19 cellular contexts compared by ENCODE assay signal in genomic region chr6:20924911-20925543, GRCh38.
DNase-seq lines count a peak whose midpoint lies in the region; ATAC-seq, FAIRE-seq and TF ChIP-seq lines count a peak whose summit lies in the region.
"Had no signal": no experiment of that assay in that cellular context is flagged by ENCODE, and none has a peak within 500 bp of the region (broad histone marks: within the 10 kb centered on the region; RNA-seq: fewer than 3 reads in every experiment).

No MANE protein-coding gene starts in this region.

- no peak overlapping the region for H4K8ac ChIP-seq in IMR-90 (ENCODE audit: low read depth in 2 of 2, low read length in 2 of 2)

- no peak overlapping the region for H3K4me3 Mint-ChIP-seq in neural progenitor cell
- H3K4me3 Mint-ChIP-seq: CD8-positive, alpha-beta memory T cell had no signal

- no CpG with 5 or more reads among the region's 3 CpGs for WGBS in IMR-90 (ENCODE audit: extremely low coverage in 2 of 2, insufficient read length in 1 of 2), 2 experiments

- no peak overlapping the region for H3K23ac ChIP-seq in IMR-90 (ENCODE audit: low read depth, low read length)

- H4K5ac ChIP-seq in IMR-90 (ENCODE audit: low read depth, low read length), result no peak overlapping the region

- H3K4me1 ChIP-seq in IMR-90 (ENCODE audit: control insufficient read depth, insufficient read depth, low read length) (peaks cover 9% of the 10 kb centered on the region), neural progenitor cell (peaks cover 22% of the 10 kb centered on the region)
- H3K4me1 ChIP-seq: BLaER1, HAP-1, SJCRH30 had no signal

- no peak overlapping the region for H2BK120ac ChIP-seq in IMR-90 (ENCODE audit: low read depth, low read length)

- H3K4me3 ChIP-seq in BJ (ENCODE audit: low read depth, low read length) (no peak overlapping the region), IMR-90 (ENCODE audit: insufficient read depth, low read depth, low read length) (no peak overlapping the region), neural progenitor cell (no peak overlapping the region)
- H3K4me3 ChIP-seq: BLaER1, HAP-1, SJCRH30 had no signal

- no peak overlapping the region for H2AK9ac ChIP-seq in IMR-90 (replicated peaks; ENCODE audit: low read depth, low read length, poor library complexity)

- no peak overlapping the region for H2BK15ac ChIP-seq in IMR-90 (ENCODE audit: low read depth, low read length)

- peak; percentile 90 for FAIRE-seq in colon (lab: Jason Lieb, UNC)

- no peaks in the 10 kb centered on the region for H3K9me3 ChIP-seq in IMR-90 (ENCODE audit: control insufficient read depth, insufficient read depth, low read length)
- H3K9me3 ChIP-seq in neural progenitor cell (ENCODE audit: low read depth), result no peaks in the 10 kb centered on the region
- H3K9me3 ChIP-seq: BLaER1, HAP-1, SJCRH30 had no signal

- no peaks in the 10 kb centered on the region for H3K9me3 Mint-ChIP-seq in neural progenitor cell
- H3K9me3 Mint-ChIP-seq: CD8-positive, alpha-beta memory T cell had no signal

- H3K9me1 ChIP-seq in IMR-90 (ENCODE audit: insufficient read depth, low read length), result peaks cover 4% of the 10 kb centered on the region

- POLR2A ChIA-PET in BJ (lab: Charles Lee) (no interaction called here), IMR-90 (lab: Charles Lee; ENCODE audit: unreplicated experiment) (no interaction called here)

- intact Hi-C loops in IMR-90 (cut with micrococcal nuclease), result no loop called here
- intact Hi-C loops in sciatic nerve (cut with DNase I), result no loop called here

- peaks cover 25% of the 10 kb centered on the region for H3K4me1 Mint-ChIP-seq in neural progenitor cell

- no peak for TF ChIP-seq POLR2A in IMR-90 (IDR thresholded peaks at IDR 0.05; ENCODE audit: low read depth, low read length)

- H4K91ac ChIP-seq in IMR-90 (ENCODE audit: insufficient read depth, low read depth, low read length), result no peak overlapping the region

- no peaks in the 10 kb centered on the region for H3K36me3 ChIP-seq in BJ (ENCODE audit: control insufficient read depth, insufficient read depth, low read length)
- H3K36me3 ChIP-seq in IMR-90 (ENCODE audit: control insufficient read depth, insufficient read depth, low read length), result no peaks in the 10 kb centered on the region
- no peaks in the 10 kb centered on the region for H3K36me3 ChIP-seq in neural progenitor cell
- H3K36me3 ChIP-seq: BLaER1, HAP-1, SJCRH30 had no signal

- H3F3A ChIP-seq in neural progenitor cell (ENCODE audit: low read depth), result no peaks in the 10 kb centered on the region

- H3K36me3 Mint-ChIP-seq in neural progenitor cell, result no peaks in the 10 kb centered on the region

- H2BK5ac ChIP-seq in IMR-90 (ENCODE audit: low read depth, low read length, poor library complexity, severe bottlenecking), result no peak overlapping the region

- H2BK20ac ChIP-seq in IMR-90 (ENCODE audit: low read depth, low read length), result no peak overlapping the region

- dilution Hi-C loops in IMR-90 (cut with HindIII; ENCODE audit: low sequenced_read_pairs, unreplicated experiment), result no loop called here

- H3K27me3 ChIP-seq in BJ (ENCODE audit: control insufficient read depth, insufficient read depth, low read length) (no peaks in the 10 kb centered on the region), IMR-90 (ENCODE audit: control insufficient read depth, insufficient read depth, low read length) (no peaks in the 10 kb centered on the region), neural progenitor cell (no peaks in the 10 kb centered on the region)
- H3K27me3 ChIP-seq: BLaER1, SJCRH30 had no signal

- H4K20me1 ChIP-seq in IMR-90 (ENCODE audit: insufficient read depth, low read length) (no peaks in the 10 kb centered on the region), neural progenitor cell (ENCODE audit: low read depth) (no peaks in the 10 kb centered on the region)
- H4K20me1 ChIP-seq: BLaER1 had no signal

- H3K79me1 ChIP-seq in IMR-90 (ENCODE audit: low read depth in 1 of 2, low read length in 2 of 2), result 0 out of 4 replicates have a peak, but pooled peaks cover 0 to 4% of the 10 kb centered on the region in 2 experiments

- no peak overlapping the region for H3K9ac ChIP-seq in IMR-90 (ENCODE audit: low read depth, low read length)
- H3K9ac ChIP-seq in neural progenitor cell, result no peak overlapping the region
- H3K9ac ChIP-seq: BLaER1 had no signal

- H3K27ac Mint-ChIP-seq in neural progenitor cell, result no peak overlapping the region
- H3K27ac Mint-ChIP-seq: CD8-positive, alpha-beta memory T cell had no signal

- H3K18ac ChIP-seq in IMR-90 (ENCODE audit: low read depth, low read length), result no peak overlapping the region

- CTCF ChIA-PET in BJ (lab: Yijun Ruan, JAX), result no interaction called here
- CTCF ChIA-PET in IMR-90 (lab: Yijun Ruan, JAX), result no interaction called here

- no peak overlapping the region for H3K4ac ChIP-seq in IMR-90 (ENCODE audit: low read depth, low read length)

- H2AFZ ChIP-seq in IMR-90 (replicated peaks; ENCODE audit: low read length, poor library complexity) (no peak overlapping the region), neural progenitor cell (replicated peaks) (no peak overlapping the region)

- H3K27ac ChIP-seq in IMR-90 (ENCODE audit: insufficient read depth, low read length) (no peak overlapping the region), neural progenitor cell (no peak overlapping the region)
- H3K27ac ChIP-seq: BLaER1, RWPE1, SJCRH30 had no signal

- H3K56ac ChIP-seq in IMR-90 (ENCODE audit: extremely low read depth, insufficient read depth, low read length), result no peak overlapping the region

- H3K4me2 ChIP-seq in IMR-90 (ENCODE audit: low read depth, low read length) (no peak overlapping the region), neural progenitor cell (peak overlapping the region; percentile 2)
- H3K4me2 ChIP-seq: BLaER1 had no signal

- no peaks in the 10 kb centered on the region for H3K79me2 ChIP-seq in neural progenitor cell (ENCODE audit: low read depth)

- TF ChIP-seq RAD21 in IMR-90 (IDR thresholded peaks at IDR 0.05; ENCODE audit: low read length), result no peak

- H3K27me3 Mint-ChIP-seq in neural progenitor cell (ENCODE audit: insufficient read depth, low read depth), result no peaks in the 10 kb centered on the region
- H3K27me3 Mint-ChIP-seq: CD8-positive, alpha-beta memory T cell had no signal

- H3K14ac ChIP-seq in IMR-90 (replicated peaks; ENCODE audit: low read depth, low read length), result 0 out of 2 replicates have a peak overlapping the region, but pooled peaks have one; percentile 31

- BruUV-seq in IMR-90 (replicated peaks; lab: Mats Ljungman, UMichigan), result no TSS peak

- ATAC-seq in IMR-90 (ENCODE audit: low read depth), result no peak
- no peak for ATAC-seq in HG02642 (IDR thresholded peaks at IDR 0.05; ENCODE audit: poor library complexity, unreplicated experiment)
- ATAC-seq in sciatic nerve, result no peak

- DNase-seq in BJ (ENCODE audit: low read depth) (peak; percentile 71), IMR-90 (no peak), neural progenitor cell (ENCODE audit: low spot score) (no peak), NCI-H128 (lab: John Stamatoyannopoulos, UW; ENCODE audit: unreplicated experiment) (no peak), NCI-H526 (lab: John Stamatoyannopoulos, UW) (no peak), sciatic nerve (ENCODE audit: low spot score) (no peak)
- DNase-seq: CD8-positive, alpha-beta memory T cell; DMS 273 treated with DMSO at 0.1 percent for 48 hours; KG1; NCI-H146; NCI-H2107; NCI-H226; NCI-H526 treated with DMSO at 0.1 percent for 48 hours; SJCRH30 had no signal

- H2AK5ac ChIP-seq in IMR-90 (ENCODE audit: low read depth, low read length), result no peak overlapping the region

- TF ChIP-seq CTCF in BJ (IDR thresholded peaks at IDR 0.05; ENCODE audit: insufficient read depth, low read depth, low read length), result no peak
- TF ChIP-seq CTCF in IMR-90 (conservative IDR thresholded peaks at IDR 0.05; ENCODE audit: low read depth, low read length), result no peak
- TF ChIP-seq CTCF in neural progenitor cell (IDR thresholded peaks at IDR 0.05), result no peak

- in situ Hi-C loops in IMR-90 (cut with MboI; ENCODE audit: low sequenced_read_pairs), result no loop called here

TF ChIP-seq in IMR-90, 13 proteins besides CTCF, POLR2A, EP300 and RAD21:
- TF ChIP-seq MXI1 (IDR thresholded peaks at IDR 0.05; ENCODE audit: borderline replicate concordance, low read depth, low read length) (no peak), MAZ (IDR thresholded peaks at IDR 0.05; ENCODE audit: borderline replicate concordance, low read depth, low read length) (no peak), NFE2L2 (IDR thresholded peaks at IDR 0.05; ENCODE audit: low read depth, low read length) (no peak), BHLHE40 (IDR thresholded peaks at IDR 0.05; ENCODE audit: low read depth, low read length) (no peak), SMC3 (IDR thresholded peaks at IDR 0.05; ENCODE audit: low read depth, low read length) (no peak), FOS (IDR thresholded peaks at IDR 0.05; ENCODE audit: low read depth, low read length) (no peak), USF2 (IDR thresholded peaks at IDR 0.05; ENCODE audit: low read depth, low read length) (no peak), ELK1 (IDR thresholded peaks at IDR 0.05; ENCODE audit: borderline replicate concordance, low read depth, low read length) (no peak), RCOR1 (IDR thresholded peaks at IDR 0.05; ENCODE audit: insufficient replicate concordance, low read length) (no peak), CHD1 (IDR thresholded peaks at IDR 0.05; ENCODE audit: low read depth, low read length) (no peak)
TF ChIP-seq in IMR-90: peak in this region for 0.
